1 cellular context compared by ENCODE assay signal in genomic region chr12:93638095-93638494, GRCh38.
TF ChIP-seq lines count a peak whose summit lies in the region.

No MANE protein-coding gene starts in this region.

TF ChIP-seq in IMR-90, 13 proteins besides CTCF, POLR2A, EP300 and RAD21:
- no peak for TF ChIP-seq ELK1 (IDR thresholded peaks at IDR 0.05; ENCODE audit: borderline replicate concordance, low read depth, low read length)
- no peak for TF ChIP-seq MAFK (IDR thresholded peaks at IDR 0.05; ENCODE audit: low read depth, low read length)
- TF ChIP-seq RCOR1 (IDR thresholded peaks at IDR 0.05; ENCODE audit: insufficient replicate concordance, low read length), result no peak
- TF ChIP-seq RFX5 (IDR thresholded peaks at IDR 0.05; ENCODE audit: low read depth, low read length), result no peak
- no peak for TF ChIP-seq USF2 (IDR thresholded peaks at IDR 0.05; ENCODE audit: low read depth, low read length)
- TF ChIP-seq MXI1 (IDR thresholded peaks at IDR 0.05; ENCODE audit: borderline replicate concordance, low read depth, low read length), result no peak
- TF ChIP-seq CEBPB (IDR thresholded peaks at IDR 0.05; ENCODE audit: low read depth, low read length), result no peak
- TF ChIP-seq FOS (IDR thresholded peaks at IDR 0.05; ENCODE audit: low read depth, low read length), result no peak
- no peak for TF ChIP-seq BHLHE40 (IDR thresholded peaks at IDR 0.05; ENCODE audit: low read depth, low read length)
- TF ChIP-seq SMC3 (IDR thresholded peaks at IDR 0.05; ENCODE audit: low read depth, low read length), result no peak
- no peak for TF ChIP-seq MAZ (IDR thresholded peaks at IDR 0.05; ENCODE audit: borderline replicate concordance, low read depth, low read length)
